31 cellular contexts compared by ENCODE assay signal in genomic region chr16:64351116-64351515, GRCh38.
"Had no signal": no experiment of that assay in that cellular context is flagged by ENCODE, and none has a peak within 500 bp of the region (broad histone marks: within the 10 kb centered on the region; RNA-seq: fewer than 3 reads in every experiment).

No MANE protein-coding gene starts in this region.

- ATAC-seq: activated CD4-positive, CD25-positive, alpha-beta regulatory T cell treated with anti-CD3 and anti-CD28 coated beads, Interleukin-2, amount 50 U/mL, for 24 hours; activated naive CD4-positive, alpha-beta T cell treated with anti-CD3 and anti-CD28 coated beads, Interleukin-2, amount 50 U/mL, for 72 hours; activated T-cell treated with anti-CD3 and anti-CD28 coated beads, Interleukin-2, amount 50 U/mL, for 72 hours; esophagus mucosa; heart left ventricle; T-helper 17 cell had no signal

- DNase-seq: activated B cell treated with CpG ODN at 0.5 μM for 24 hours; activated CD4-positive, alpha-beta memory T cell treated with anti-CD3 and anti-CD28 coated beads, Interleukin-2, amount 10 ng/mL, durations not matched to agents 7 days and 5 days; activated CD4-positive, alpha-beta T cell treated with anti-CD3 and anti-CD28 coated beads, Interleukin-2, amount 10 ng/mL, durations not matched to agents 7 days and 5 days; activated CD4-positive, alpha-beta T cell treated with anti-CD3 and anti-CD28 coated beads, Interleukin-2, amount 50 U/mL, for 4 hours; activated CD8-positive, alpha-beta memory T cell treated with anti-CD3 and anti-CD28 coated beads, Interleukin-2, amount 50 U/mL, for 48 hours; activated gamma-delta T cell; activated naive CD4-positive, alpha-beta T cell; activated naive CD4-positive, alpha-beta T cell treated with anti-CD3 and anti-CD28 coated beads, Interleukin-2, amount 10 ng/mL, durations not matched to agents 7 days and 5 days; activated naive CD8-positive, alpha-beta T cell treated with anti-CD3 and anti-CD28 coated beads, Interleukin-2, amount 10 ng/mL, durations not matched to agents 7 days and 5 days; activated T-cell treated with anti-CD3 and anti-CD28 coated beads for 4 hours; activated T-cell treated with anti-CD3 and anti-CD28 coated beads, Interleukin-2, amount 50 U/mL, for 24 hours; activated T-cell treated with anti-CD3 and anti-CD28 coated beads, Interleukin-2, amount 50 U/mL, for 72 hours; amniotic stem cell; anterior cingulate cortex; brain microvascular endothelial cell; dorsolateral prefrontal cortex; effector memory CD4-positive, alpha-beta T cell; endodermal cell; foreskin fibroblast; glutamatergic neuron; heart left ventricle; T-helper 17 cell; T1000; WERI-Rb-1 had no signal

- H3K4me1 ChIP-seq: heart left ventricle had no signal

- H3K4me3 ChIP-seq: coronary artery, dorsolateral prefrontal cortex, heart left ventricle had no signal

- FAIRE-seq: astrocyte, bronchial epithelial cell, frontal cortex had no signal

- H3K27me3 ChIP-seq: brain microvascular endothelial cell, dorsolateral prefrontal cortex, heart left ventricle had no signal

- H3K27ac ChIP-seq: brain microvascular endothelial cell, coronary artery, dorsolateral prefrontal cortex, heart left ventricle, WERI-Rb-1 had no signal

- H3K36me3 ChIP-seq: brain microvascular endothelial cell, heart left ventricle, WERI-Rb-1 had no signal
